7 cellular contexts compared by ENCODE assay signal in the genomic region with DNA sequence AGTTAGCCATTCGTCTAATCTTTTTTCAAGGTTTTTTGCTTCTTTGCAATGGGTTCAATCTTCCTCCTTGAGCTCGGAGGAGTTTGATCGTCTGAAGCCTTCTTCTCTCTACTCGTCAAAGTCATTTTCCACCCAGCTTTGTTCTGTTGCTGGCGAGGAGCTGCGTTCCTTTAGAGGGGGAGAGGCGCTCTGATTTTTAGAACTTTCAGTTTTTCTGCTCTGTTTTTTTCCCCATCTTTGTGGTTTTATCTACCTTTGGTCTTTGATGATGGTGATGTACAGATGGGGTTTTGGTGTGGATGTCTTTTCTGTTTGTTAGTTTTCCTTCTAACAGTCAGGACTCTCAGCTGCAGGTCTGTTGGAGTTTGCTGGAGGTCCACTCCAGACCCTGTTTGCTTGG.
DNase-seq lines count a peak whose midpoint lies in the region; ATAC-seq and TF ChIP-seq lines count a peak whose summit lies in the region.
"Not testable (repeated sequence)": the region's sequence is repeated elsewhere in the genome, so short reads cannot be mapped to it uniquely, and the experiment has no call there.

No MANE protein-coding gene starts in this region.

- H3K27me3 Mint-ChIP-seq in CD8-positive, alpha-beta T cell (ENCODE audit: low read depth); T-helper 2 cell treated with Interferon-gamma antibody and Interleukin-4, amounts not matched to agents 5 μg/mL and 100 μg/mL, for 36 hours (ENCODE audit: low read depth); activated T-cell treated with anti-CD3 and anti-CD28 coated beads, Interleukin-2, amount 50 U/mL, for 24 hours; activated naive CD4-positive, alpha-beta T cell treated with anti-CD3 and anti-CD28 coated beads for 36 hours (ENCODE audit: low read depth); activated naive CD8-positive, alpha-beta T cell treated with anti-CD3 and anti-CD28 coated beads for 36 hours; stimulated activated naive CD8-positive, alpha-beta T cell treated with anti-CD3 and anti-CD28 coated beads, Interleukin-15, Interleukin-2, amounts not matched to agents 100 ng/mL and 50 ng/mL, for 24 hours: not testable (repeated sequence)

- not testable (repeated sequence) for H3K27me3 ChIP-seq in CD8-positive, alpha-beta T cell (ENCODE audit: insufficient read depth, low read length); right atrium auricular region

- CTCF ChIA-PET in CD8-positive, alpha-beta T cell (lab: Charles Lee) = interaction anchor here (0.6 to 5.7 kb wide), 10 partner anchors 10 to 344 kb away, joined by 3 to 45 read pairs (median 4); a partner anchor contains a TSS
- CTCF ChIA-PET in activated naive CD4-positive, alpha-beta T cell treated with anti-CD3 and anti-CD28 coated beads for 36 hours (lab: Charles Lee) = interaction anchor here (1.3 to 17.7 kb wide), 4 partner anchors 44 to 156 kb away, joined by 3 to 415 read pairs (median 14); a partner anchor contains a TSS

- H3K27ac ChIP-seq in CD8-positive, alpha-beta T cell (ENCODE audit: low read depth, low read length); right atrium auricular region: not testable (repeated sequence)

- H3K36me3 Mint-ChIP-seq in CD8-positive, alpha-beta T cell; activated T-cell treated with anti-CD3 and anti-CD28 coated beads, Interleukin-2, amount 50 U/mL, for 24 hours (ENCODE audit: low read depth); activated naive CD4-positive, alpha-beta T cell treated with anti-CD3 and anti-CD28 coated beads for 36 hours (ENCODE audit: low read depth); stimulated activated naive CD8-positive, alpha-beta T cell treated with anti-CD3 and anti-CD28 coated beads, Interleukin-15, Interleukin-2, amounts not matched to agents 100 ng/mL and 50 ng/mL, for 24 hours (ENCODE audit: low read depth): not testable (repeated sequence)
- H3K36me3 Mint-ChIP-seq in T-helper 2 cell treated with Interferon-gamma antibody and Interleukin-4, amounts not matched to agents 5 μg/mL and 100 μg/mL, for 36 hours (ENCODE audit: low read depth) = peaks cover 27% of the 10 kb centered on the region
- peaks cover 22% of the 10 kb centered on the region for H3K36me3 Mint-ChIP-seq in activated naive CD8-positive, alpha-beta T cell treated with anti-CD3 and anti-CD28 coated beads for 36 hours

- H3K9me3 Mint-ChIP-seq in CD8-positive, alpha-beta T cell; T-helper 2 cell treated with Interferon-gamma antibody and Interleukin-4, amounts not matched to agents 5 μg/mL and 100 μg/mL, for 36 hours; activated T-cell treated with anti-CD3 and anti-CD28 coated beads, Interleukin-2, amount 50 U/mL, for 24 hours; activated naive CD4-positive, alpha-beta T cell treated with anti-CD3 and anti-CD28 coated beads for 36 hours; activated naive CD8-positive, alpha-beta T cell treated with anti-CD3 and anti-CD28 coated beads for 36 hours; stimulated activated naive CD8-positive, alpha-beta T cell treated with anti-CD3 and anti-CD28 coated beads, Interleukin-15, Interleukin-2, amounts not matched to agents 100 ng/mL and 50 ng/mL, for 24 hours: not testable (repeated sequence)

- H3K36me3 ChIP-seq in CD8-positive, alpha-beta T cell (ENCODE audit: insufficient read depth, low read length); right atrium auricular region: not testable (repeated sequence)

- peak overlapping the region; percentile 91 for H3K27ac Mint-ChIP-seq in CD8-positive, alpha-beta T cell
- not testable (repeated sequence) for H3K27ac Mint-ChIP-seq in T-helper 2 cell treated with Interferon-gamma antibody and Interleukin-4, amounts not matched to agents 5 μg/mL and 100 μg/mL, for 36 hours
- H3K27ac Mint-ChIP-seq in activated T-cell treated with anti-CD3 and anti-CD28 coated beads, Interleukin-2, amount 50 U/mL, for 24 hours = peak overlapping the region; percentile 32
- peak overlapping the region; percentile 57 for H3K27ac Mint-ChIP-seq in activated naive CD4-positive, alpha-beta T cell treated with anti-CD3 and anti-CD28 coated beads for 36 hours
- H3K27ac Mint-ChIP-seq in activated naive CD8-positive, alpha-beta T cell treated with anti-CD3 and anti-CD28 coated beads for 36 hours = peak overlapping the region; percentile 46
- peak overlapping the region; percentile 12 for H3K27ac Mint-ChIP-seq in stimulated activated naive CD8-positive, alpha-beta T cell treated with anti-CD3 and anti-CD28 coated beads, Interleukin-15, Interleukin-2, amounts not matched to agents 100 ng/mL and 50 ng/mL, for 24 hours

- intact Hi-C loops in CD8-positive, alpha-beta T cell (cut with DNase I, micrococcal nuclease); activated naive CD4-positive, alpha-beta T cell treated with anti-CD3 and anti-CD28 coated beads for 36 hours (cut with micrococcal nuclease): not testable (repeated sequence)

- POLR2A ChIA-PET in CD8-positive, alpha-beta T cell (lab: Charles Lee) = interaction anchor here (0.7 to 1.2 kb wide), 2 partner anchors 62 to 191 kb away, joined by 4 to 5 read pairs; no protein-coding TSS in a partner anchor

- H3K4me3 ChIP-seq in CD8-positive, alpha-beta T cell (ENCODE audit: low read depth, low read length) = peak overlapping the region; percentile 19
- H3K4me3 ChIP-seq in right atrium auricular region = not testable (repeated sequence)

- peak overlapping the region; percentile 72 for H3K4me3 Mint-ChIP-seq in CD8-positive, alpha-beta T cell
- H3K4me3 Mint-ChIP-seq in T-helper 2 cell treated with Interferon-gamma antibody and Interleukin-4, amounts not matched to agents 5 μg/mL and 100 μg/mL, for 36 hours = peak overlapping the region; percentile 37
- peak overlapping the region; percentile 56 for H3K4me3 Mint-ChIP-seq in activated T-cell treated with anti-CD3 and anti-CD28 coated beads, Interleukin-2, amount 50 U/mL, for 24 hours
- H3K4me3 Mint-ChIP-seq in activated naive CD4-positive, alpha-beta T cell treated with anti-CD3 and anti-CD28 coated beads for 36 hours = peak overlapping the region; percentile 61
- peak overlapping the region; percentile 45 for H3K4me3 Mint-ChIP-seq in activated naive CD8-positive, alpha-beta T cell treated with anti-CD3 and anti-CD28 coated beads for 36 hours
- peak overlapping the region; percentile 32 for H3K4me3 Mint-ChIP-seq in stimulated activated naive CD8-positive, alpha-beta T cell treated with anti-CD3 and anti-CD28 coated beads, Interleukin-15, Interleukin-2, amounts not matched to agents 100 ng/mL and 50 ng/mL, for 24 hours

- not testable (repeated sequence) for TF ChIP-seq CTCF in CD8-positive, alpha-beta T cell (IDR thresholded peaks at IDR 0.05); right atrium auricular region (IDR thresholded peaks at IDR 0.05)

- not testable (repeated sequence) for H3K9me3 ChIP-seq in CD8-positive, alpha-beta T cell (ENCODE audit: low read length); right atrium auricular region

- not testable (repeated sequence) for DNase-seq in CD8-positive, alpha-beta T cell; T-helper 2 cell treated with Interferon-gamma antibody and Interleukin-4, amounts not matched to agents 5 μg/mL and 100 μg/mL, for 36 hours (ENCODE audit: low spot score); activated T-cell treated with anti-CD3 and anti-CD28 coated beads, Interleukin-2, amount 50 U/mL, for 24 hours; activated naive CD4-positive, alpha-beta T cell treated with anti-CD3 and anti-CD28 coated beads for 36 hours; activated naive CD8-positive, alpha-beta T cell treated with anti-CD3 and anti-CD28 coated beads for 36 hours
- DNase-seq in right atrium auricular region (ENCODE audit: low spot score) = peak; percentile 4

- H3K4me1 ChIP-seq in CD8-positive, alpha-beta T cell (ENCODE audit: insufficient read depth, low read length) = peaks cover 29% of the 10 kb centered on the region
- not testable (repeated sequence) for H3K4me1 ChIP-seq in right atrium auricular region

- ATAC-seq in CD8-positive, alpha-beta T cell = not testable (repeated sequence)

- H3K4me1 Mint-ChIP-seq in CD8-positive, alpha-beta T cell (ENCODE audit: low read depth) = peaks cover 41% of the 10 kb centered on the region
- H3K4me1 Mint-ChIP-seq in T-helper 2 cell treated with Interferon-gamma antibody and Interleukin-4, amounts not matched to agents 5 μg/mL and 100 μg/mL, for 36 hours (ENCODE audit: low read depth) = peaks cover 22% of the 10 kb centered on the region
- peaks cover 35% of the 10 kb centered on the region for H3K4me1 Mint-ChIP-seq in activated T-cell treated with anti-CD3 and anti-CD28 coated beads, Interleukin-2, amount 50 U/mL, for 24 hours (ENCODE audit: low read depth)
- peaks cover 29% of the 10 kb centered on the region for H3K4me1 Mint-ChIP-seq in activated naive CD4-positive, alpha-beta T cell treated with anti-CD3 and anti-CD28 coated beads for 36 hours (ENCODE audit: low read depth)
- peaks cover 24% of the 10 kb centered on the region for H3K4me1 Mint-ChIP-seq in activated naive CD8-positive, alpha-beta T cell treated with anti-CD3 and anti-CD28 coated beads for 36 hours
- peaks cover 17% of the 10 kb centered on the region for H3K4me1 Mint-ChIP-seq in stimulated activated naive CD8-positive, alpha-beta T cell treated with anti-CD3 and anti-CD28 coated beads, Interleukin-15, Interleukin-2, amounts not matched to agents 100 ng/mL and 50 ng/mL, for 24 hours (ENCODE audit: low read depth)
